ENCODE assay signal across 9 cellular contexts in the genomic region with DNA sequence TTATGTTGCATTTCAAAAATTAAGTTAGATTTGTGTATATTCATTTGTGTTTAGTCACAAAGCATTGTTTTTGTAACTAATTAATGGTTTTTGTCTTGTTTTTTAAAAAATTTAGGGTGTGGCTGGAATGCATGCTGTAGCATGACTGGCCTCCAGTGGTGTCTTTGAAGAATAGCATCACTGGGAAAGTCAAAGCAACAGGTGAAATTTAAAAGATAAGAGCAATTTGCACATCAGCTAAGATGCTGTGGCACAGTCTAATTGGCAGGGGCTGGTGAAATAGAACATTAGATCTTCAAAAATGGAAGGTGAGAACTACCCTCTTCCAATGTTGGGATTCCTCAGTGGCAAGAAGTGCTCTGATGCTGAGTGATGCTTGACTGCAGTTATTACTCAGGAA. TPM values are rescaled to one million over a fixed set of nuclear protein-coding genes. Genes with fewer than 3 reads are reported as not detected.
DNase-seq lines count a peak whose midpoint lies in the region; ATAC-seq, FAIRE-seq and TF ChIP-seq lines count a peak whose summit lies in the region.
"Had no signal": no experiment of that assay in that cellular context is flagged by ENCODE, and none has a peak within 500 bp of the region (broad histone marks: within the 10 kb centered on the region; RNA-seq: fewer than 3 reads in every experiment).

No MANE protein-coding gene starts in this region.

- POLR2A ChIA-PET in Caco-2 (lab: Charles Lee): no interaction called here
- POLR2A ChIA-PET in naive thymus-derived CD4-positive, alpha-beta T cell (lab: Charles Lee): no interaction called here

- no peaks in the 10 kb centered on the region for H3K9me3 Mint-ChIP-seq in Caco-2 (ENCODE audit: unreplicated experiment)
- no peaks in the 10 kb centered on the region for H3K9me3 Mint-ChIP-seq in naive thymus-derived CD4-positive, alpha-beta T cell

- H3K36me3 ChIP-seq in Caco-2 (ENCODE audit: control insufficient read depth, insufficient read depth, low read length) (no peaks in the 10 kb centered on the region), kidney (ENCODE audit: control insufficient read depth in 1 of 2, insufficient read depth in 2 of 2, low read length in 2 of 2) (no peaks in the 10 kb centered on the region)
- no peaks in the 10 kb centered on the region for H3K36me3 ChIP-seq in naive thymus-derived CD4-positive, alpha-beta T cell (ENCODE audit: control insufficient read depth in 2 of 3, insufficient read depth in 3 of 3, low read length in 3 of 3)

- H3K27ac Mint-ChIP-seq in Caco-2 (ENCODE audit: unreplicated experiment): no peak overlapping the region
- H3K27ac Mint-ChIP-seq in naive thymus-derived CD4-positive, alpha-beta T cell: no peak overlapping the region

- no peaks in the 10 kb centered on the region for H3K27me3 ChIP-seq in Caco-2 (replicated peaks; ENCODE audit: control insufficient read depth, insufficient read depth, low read length)
- no peaks in the 10 kb centered on the region for H3K27me3 ChIP-seq in naive thymus-derived CD4-positive, alpha-beta T cell (ENCODE audit: control insufficient read depth in 2 of 2, insufficient read depth in 2 of 2, low read length in 2 of 2)

- no peaks in the 10 kb centered on the region for H3K4me1 ChIP-seq in Caco-2
- no peaks in the 10 kb centered on the region for H3K4me1 ChIP-seq in kidney (ENCODE audit: control insufficient read depth in 1 of 2, insufficient read depth in 1 of 2, low read depth in 1 of 2, low read length in 2 of 2)
- H3K4me1 ChIP-seq in naive thymus-derived CD4-positive, alpha-beta T cell (ENCODE audit: control insufficient read depth in 2 of 2, insufficient read depth in 2 of 2, low read length in 2 of 2): no peaks in the 10 kb centered on the region

- no peak for FAIRE-seq in kidney (lab: Jason Lieb, UNC)

- no peak overlapping the region for H3K4me3 ChIP-seq in Caco-2 (ENCODE audit: low read depth, low read length)
- no peak overlapping the region for H3K4me3 ChIP-seq in HFF-Myc (replicated peaks; ENCODE audit: low read depth, low read length)
- no peak overlapping the region for H3K4me3 ChIP-seq in kidney (ENCODE audit: low read length in 2 of 2)
- H3K4me3 ChIP-seq in naive thymus-derived CD4-positive, alpha-beta T cell (ENCODE audit: low read length): no peak overlapping the region

- no peak overlapping the region for H3K4me3 Mint-ChIP-seq in Caco-2 (ENCODE audit: unreplicated experiment)
- H3K4me3 Mint-ChIP-seq in naive thymus-derived CD4-positive, alpha-beta T cell: no peak overlapping the region

- H3K9me3 ChIP-seq in Caco-2: no peaks in the 10 kb centered on the region
- H3K9me3 ChIP-seq in kidney (ENCODE audit: control insufficient read depth in 1 of 2, low read length in 2 of 2): no peaks in the 10 kb centered on the region
- H3K9me3 ChIP-seq in naive thymus-derived CD4-positive, alpha-beta T cell (ENCODE audit: control insufficient read depth in 2 of 3, low read length in 3 of 3): no peaks in the 10 kb centered on the region

- no peak overlapping the region for H3K27ac ChIP-seq in kidney (ENCODE audit: low read depth in 2 of 2, low read length in 2 of 2)
- H3K27ac ChIP-seq in naive thymus-derived CD4-positive, alpha-beta T cell (ENCODE audit: low read depth, low read length): no peak overlapping the region
- H3K27ac ChIP-seq: epithelial cell of prostate had no signal

- intact Hi-C loops in Caco-2 (cut with micrococcal nuclease; ENCODE audit: unreplicated experiment) (loop anchor here (1.0 to 10.0 kb wide), 5 partner anchors 30 to 460 kb away; partner anchors contain the start of genes LARP7 and ZGRF1), kidney (cut with DNase I) (no loop called here)
- intact Hi-C loops in naive thymus-derived CD4-positive, alpha-beta T cell (cut with micrococcal nuclease): no loop called here

- ATAC-seq in naive thymus-derived CD4-positive, alpha-beta T cell: no peak
- ATAC-seq in HG02798 (IDR thresholded peaks at IDR 0.05; ENCODE audit: poor library complexity, unreplicated experiment): no peak
- ATAC-seq in HG03025 (IDR thresholded peaks at IDR 0.05; ENCODE audit: low FRiP score, unreplicated experiment): no peak

- H3K36me3 Mint-ChIP-seq in Caco-2 (ENCODE audit: insufficient read depth, unreplicated experiment): no peaks in the 10 kb centered on the region
- H3K36me3 Mint-ChIP-seq in naive thymus-derived CD4-positive, alpha-beta T cell: no peaks in the 10 kb centered on the region

- CTCF ChIA-PET in Caco-2 (lab: Charles Lee): no interaction called here
- CTCF ChIA-PET in naive thymus-derived CD4-positive, alpha-beta T cell (lab: Charles Lee): no interaction called here

- H3K9ac ChIP-seq in kidney (ENCODE audit: low read length in 2 of 2): no peak overlapping the region

- H3K4me1 Mint-ChIP-seq in Caco-2 (ENCODE audit: low read depth, unreplicated experiment): no peaks in the 10 kb centered on the region
- H3K4me1 Mint-ChIP-seq in naive thymus-derived CD4-positive, alpha-beta T cell: peaks cover 0 to 1% (median 0%) of the 10 kb centered on the region in 7 donors

- DNase-seq in Caco-2: peak in 1 of 2 experiments; percentile 8
- no peak for DNase-seq in HFF-Myc (ENCODE audit: extremely low read depth, low read depth)
- DNase-seq in SW480 (ENCODE audit: low spot score): peak; percentile 22
- DNase-seq in kidney: no peak
- no peak for DNase-seq in naive thymus-derived CD4-positive, alpha-beta T cell
- no peak for DNase-seq in OCI-M2 (lab: John Stamatoyannopoulos, UW; ENCODE audit: unreplicated experiment)

- H3K27me3 Mint-ChIP-seq in Caco-2 (ENCODE audit: insufficient read depth, unreplicated experiment): no peaks in the 10 kb centered on the region
- H3K27me3 Mint-ChIP-seq in naive thymus-derived CD4-positive, alpha-beta T cell: peaks cover 0 to 12% (median 5%) of the 10 kb centered on the region in 5 donors

- BruUV-seq in Caco-2 (replicated peaks; lab: Mats Ljungman, UMichigan): no TSS peak

- TF ChIP-seq CTCF in Caco-2 (IDR thresholded peaks at IDR 0.05; ENCODE audit: insufficient read depth in 1 of 2, low read depth in 1 of 2, low read length in 1 of 2, severe bottlenecking in 1 of 2, unreplicated experiment in 1 of 2): peak; percentile 80 to 85
- TF ChIP-seq CTCF in HFF-Myc (IDR thresholded peaks at IDR 0.05; ENCODE audit: low read depth, low read length, missing control alignments): peak; percentile 62
- TF ChIP-seq CTCF in kidney (IDR thresholded peaks at IDR 0.05; ENCODE audit: borderline replicate concordance, extremely low read depth, insufficient read depth): peak; percentile 45

RNA-seq across cellular contexts. Expression of gene ANK2, which starts 45.3 kb away (rescaled TPM):
- total RNA-seq in Caco-2 (2022): 21.9 and 26.3 TPM in 2 replicates
- 21.1 TPM for total RNA-seq in kidney
- 125 TPM for polyA plus RNA-seq in kidney (ENCODE audit: insufficient read depth, low read depth, low replicate concordance)
- 1 to 10 TPM in 2 of 5 experiments, not detected in 3; 1.1 to 2.0 TPM for total RNA-seq in naive thymus-derived CD4-positive, alpha-beta T cell
- not detected for polyA plus RNA-seq in naive thymus-derived CD4-positive, alpha-beta T cell
